In the genomic region with DNA sequence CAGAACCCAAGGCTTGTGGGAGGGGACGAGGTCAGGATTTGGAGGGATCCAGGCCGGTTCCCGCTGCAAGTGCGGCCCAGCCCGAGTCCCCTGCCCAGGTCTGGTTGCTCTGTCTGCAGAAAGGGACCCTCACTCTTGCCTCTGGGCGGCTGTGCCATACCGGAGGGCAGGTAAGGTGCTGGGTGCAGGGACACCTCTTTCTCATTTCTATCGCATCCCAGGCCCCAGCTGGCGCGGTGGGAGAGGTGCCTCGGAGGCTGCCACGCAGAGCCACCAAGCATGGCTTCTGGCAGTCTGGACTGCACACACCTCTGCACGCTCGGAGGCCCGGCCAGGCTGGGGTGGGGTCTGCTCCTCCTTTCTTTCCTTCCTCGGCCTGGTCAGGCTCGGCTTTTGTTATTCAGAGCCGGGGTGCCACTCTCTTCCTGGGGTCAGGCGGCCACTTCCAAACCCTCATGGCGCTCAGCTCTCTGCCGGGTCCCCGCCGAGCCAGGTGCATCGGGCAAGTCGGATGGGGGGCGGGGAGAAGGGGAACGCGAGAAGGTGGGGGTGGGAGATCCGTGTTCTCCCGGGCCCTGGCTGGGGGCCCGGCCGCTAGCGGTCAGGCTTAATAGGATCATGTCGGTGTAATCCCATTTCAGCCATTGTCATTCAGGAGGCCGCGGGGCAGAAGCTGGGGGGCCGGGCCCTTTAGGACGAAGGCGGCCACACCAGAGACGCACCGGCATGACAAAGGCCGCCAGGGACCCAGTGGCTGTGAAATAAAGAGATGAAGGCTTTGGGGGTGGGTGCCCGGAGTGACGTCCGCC, we compare ENCODE assay signal across 20 cellular contexts. TPM values are rescaled to one million over a fixed set of nuclear protein-coding genes. Genes with fewer than 3 reads are reported as not detected.
A peak's percentile ranks its signal among the peaks of the same experiment; 100 is the strongest.
DNase-seq lines count a peak whose midpoint lies in the region; ATAC-seq and TF ChIP-seq lines count a peak whose summit lies in the region.
"Had no signal": no experiment of that assay in that cellular context is flagged by ENCODE, and none has a peak within 500 bp of the region (broad histone marks: within the 10 kb centered on the region; RNA-seq: fewer than 3 reads in every experiment).

No MANE protein-coding gene starts in this region.

- H3K27me3 Mint-ChIP-seq in GM23338 (ENCODE audit: insufficient read depth, low read depth, poor library complexity): peaks cover 85% of the 10 kb centered on the region

- H2AFZ ChIP-seq in GM23338: no peak overlapping the region

- H3K79me2 ChIP-seq in GM23338 (replicated peaks; ENCODE audit: insufficient read depth): no peaks in the 10 kb centered on the region

- DNase-seq in GM23338 (ENCODE audit: low spot score) (peak; percentile 85), coronary artery (ENCODE audit: low spot score) (peak; percentile 69), retina (peak; percentile 40), upper lobe of left lung (no peak), SW 1271 (lab: John Stamatoyannopoulos, UW) (no peak), NCI-H1417 treated with DMSO at 0.1 percent for 48 hours (lab: John Stamatoyannopoulos, UW) (no peak)
- DNase-seq: AML-193, Calu3, GDM1, GOT3, IMR-90, NCI-H1417, NCI-H2029, NCI-H510A, NCI-H82, Peyer's patch, SHP77 treated with DMSO at 0.1 percent for 48 hours had no signal

- TF ChIP-seq POLR2A in upper lobe of left lung (IDR thresholded peaks at IDR 0.05): no peak

- TF ChIP-seq CTCF in GM23338 (conservative IDR thresholded peaks at IDR 0.05; ENCODE audit: low read depth in 2 of 2): no peak
- TF ChIP-seq CTCF in coronary artery (IDR thresholded peaks at IDR 0.05): no peak
- no peak for TF ChIP-seq CTCF in upper lobe of left lung (IDR thresholded peaks at IDR 0.05)

- no peak for TF ChIP-seq EP300 in upper lobe of left lung (IDR thresholded peaks at IDR 0.05)

- WGBS in upper lobe of left lung, 2 donors: 32 to 42% methylated on average over 14 to 38 of the region's 45 CpGs

- H3K4me3 Mint-ChIP-seq in GM23338: peak overlapping the region; percentile 62

- no peaks in the 10 kb centered on the region for H4K20me1 ChIP-seq in GM23338 (replicated peaks; ENCODE audit: insufficient read depth)

- H3K27ac ChIP-seq in GM23338 (ENCODE audit: low read depth) (no peak overlapping the region), coronary artery (no peak overlapping the region), iPS-20b (ENCODE audit: low read length) (no peak overlapping the region), upper lobe of left lung (no peak overlapping the region)
- H3K27ac ChIP-seq: Peyer's patch had no signal

- H3K9ac ChIP-seq in iPS-20b (ENCODE audit: low read depth, low read length): peak overlapping the region; percentile 51; the same call in 1 of the 2 replicates

- no peaks in the 10 kb centered on the region for H3K9me2 ChIP-seq in GM23338 (ENCODE audit: insufficient read depth)

- peak overlapping the region; percentile 50 for H3K4me3 ChIP-seq in GM23338
- no peak overlapping the region for H3K4me3 ChIP-seq in coronary artery
- H3K4me3 ChIP-seq in iPS-20b (ENCODE audit: low read length): peak overlapping the region; percentile 55; the same call in 1 of the 2 replicates
- no peak overlapping the region for H3K4me3 ChIP-seq in upper lobe of left lung
- H3K4me3 ChIP-seq: Peyer's patch had no signal

- H3K27me3 ChIP-seq in GM23338 (ENCODE audit: insufficient read depth) (peaks cover 99% of the 10 kb centered on the region), iPS-20b (ENCODE audit: insufficient read depth, low read length) (peaks cover 100% of the 10 kb centered on the region), upper lobe of left lung (peaks cover 2 to 36% (median 20%) of the 10 kb centered on the region in 4 donors)

- H3K4me2 ChIP-seq in GM23338: peak overlapping the region; percentile 80

- H3K36me3 ChIP-seq in GM23338 (ENCODE audit: insufficient read depth) (no peaks in the 10 kb centered on the region), iPS-20b (ENCODE audit: insufficient read depth, low read depth, low read length) (no peaks in the 10 kb centered on the region), upper lobe of left lung (no peaks in the 10 kb centered on the region)
- H3K36me3 ChIP-seq: Peyer's patch had no signal

- peaks cover 2% of the 10 kb centered on the region; the same call in 1 of the 3 replicates for H3K9me3 Mint-ChIP-seq in GM23338

- peaks cover 4% of the 10 kb centered on the region; the same call in 1 of the 2 replicates for H3K9me3 ChIP-seq in iPS-20b (ENCODE audit: insufficient read depth, low read depth, low read length)
- no peaks in the 10 kb centered on the region for H3K9me3 ChIP-seq in upper lobe of left lung
- H3K9me3 ChIP-seq: Peyer's patch had no signal

- peaks cover 42% of the 10 kb centered on the region for H3K4me1 Mint-ChIP-seq in GM23338

- ATAC-seq in GM23338: peak; percentile 56
- no peak for ATAC-seq in upper lobe of left lung (ENCODE audit: low FRiP score in 2 of 2)
- no peak for ATAC-seq in HG03039 (IDR thresholded peaks at IDR 0.05; ENCODE audit: unreplicated experiment)

- no peaks in the 10 kb centered on the region for H3K36me3 Mint-ChIP-seq in GM23338 (ENCODE audit: low read depth)

- H3K4me1 ChIP-seq in GM23338 (ENCODE audit: insufficient read depth) (peaks cover 34% of the 10 kb centered on the region), iPS-20b (ENCODE audit: insufficient read depth, low read length) (peaks cover 23% of the 10 kb centered on the region; the same call in 1 of the 2 replicates), upper lobe of left lung (peaks cover 8 to 20% (median 12%) of the 10 kb centered on the region in 4 donors)

- H3F3A ChIP-seq in GM23338 (replicated peaks; ENCODE audit: low read depth): peaks cover 23% of the 10 kb centered on the region; the same call in 1 of the 2 replicates

- H3K27ac Mint-ChIP-seq in GM23338: no peak overlapping the region

TF ChIP-seq in GM23338, 12 proteins besides CTCF, POLR2A, EP300 and RAD21:
- TF ChIP-seq CREB1 (CRISPR knock-in tag; IDR thresholded peaks at IDR 0.05; ENCODE audit: low read depth) (peak; percentile 47; the same call in 1 of the 2 replicates), ZNF331 (CRISPR knock-in tag; IDR thresholded peaks at IDR 0.05; ENCODE audit: low read depth) (no peak), STAT1 (IDR thresholded peaks at IDR 0.05; ENCODE audit: unreplicated experiment) (no peak)

RNA-seq across cellular contexts. Expression of a gene that starts 9.0 kb away (rescaled TPM):
- total RNA-seq in GM23338 (2014; rRNA removed; shearing (Covaris generic)): 0.50 and 1.3 TPM in 2 replicates
- polyA plus RNA-seq in GM23338 (2016; fragmentation: Nextera tagmentation; extraction: Ambion mirVana): 0.87 and 0.99 TPM in 2 replicates
- total RNA-seq in upper lobe of left lung: not detected
- total RNA-seq: A673, IMR-90, Peyer's patch had no signal

Comparison
In these comparisons a context has a peak if more than half of its experiments do, and no peak if none do; other contexts are left out.
1. DNase-seq: peak in GM23338 (single experiment), coronary artery (single experiment) and retina (single experiment); none in upper lobe of left lung (0 of 2), SW 1271 (0 of 2) and NCI-H1417 treated with DMSO at 0.1 percent for 48 hours (single experiment).
2. H3K4me3 ChIP-seq: peak in GM23338 (single experiment) and iPS-20b (single experiment); none in coronary artery (single experiment) and upper lobe of left lung (0 of 4).